Comparison of ENCODE assay signal across 8 cellular contexts in the genomic region with DNA sequence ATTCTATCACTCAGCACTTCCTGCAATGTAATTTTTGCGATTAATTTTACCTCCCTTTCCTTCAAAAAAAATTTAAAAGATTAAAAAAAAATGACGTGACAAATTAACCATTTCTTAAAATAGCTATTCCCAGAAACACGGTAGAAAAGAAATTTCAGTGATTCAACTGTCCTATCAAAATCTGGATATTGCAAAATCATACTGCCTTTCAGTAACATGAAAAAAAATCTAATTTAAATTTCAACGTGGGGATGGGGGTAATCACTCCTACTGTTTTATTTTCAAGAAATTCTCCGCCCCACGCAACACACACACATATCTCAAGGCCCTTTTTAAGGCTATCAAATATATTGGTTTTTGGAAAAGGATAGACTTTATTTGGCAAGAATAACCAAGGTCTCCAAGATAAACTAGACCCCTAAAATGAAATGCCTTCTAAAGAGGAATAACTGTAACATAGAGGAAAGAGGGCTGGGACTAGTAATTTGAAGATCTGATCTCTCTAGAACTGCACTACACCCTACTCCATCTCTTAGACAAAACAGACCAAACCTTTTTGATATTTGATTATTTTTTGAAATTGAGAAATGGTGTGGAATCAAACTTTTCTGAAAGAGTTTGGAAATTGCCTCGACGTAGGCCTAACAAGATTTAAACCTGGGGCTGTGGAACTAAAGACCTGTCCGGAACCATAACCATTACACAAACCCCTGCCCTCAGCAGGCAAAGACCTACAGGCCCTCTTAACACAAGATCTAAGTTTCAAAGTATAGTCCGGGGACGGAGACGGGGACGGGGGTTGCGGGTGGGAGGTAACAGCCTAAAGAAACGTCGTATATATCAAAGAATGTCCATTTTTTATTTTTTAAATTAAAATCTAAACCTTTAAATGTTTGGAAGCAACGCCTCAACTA. TPM values are rescaled to one million over a fixed set of nuclear protein-coding genes. Genes with fewer than 3 reads are reported as not detected.
DNase-seq lines count a peak whose midpoint lies in the region; TF ChIP-seq lines count a peak whose summit lies in the region.

No MANE protein-coding gene starts in this region.

- peak overlapping the region; percentile 75 for H3K27ac ChIP-seq in WERI-Rb-1

- H3K36me3 ChIP-seq in WERI-Rb-1 = peaks cover 5% of the 10 kb centered on the region

- H3K9me3 Mint-ChIP-seq in osteocyte (ENCODE audit: unreplicated experiment) = no peaks in the 10 kb centered on the region

- peak; percentile 12 to 26 for DNase-seq in stimulated activated CD4-positive, alpha-beta T cell treated with anti-CD3 and anti-CD28 coated beads, Interleukin-2, amount 100 ng/mL, for 24 hours
- no peak for DNase-seq in stimulated activated CD4-positive, alpha-beta T cell treated with anti-CD3 and anti-CD28 coated beads, Interleukin-4, amount 100 ng/mL, for 24 hours
- DNase-seq in WERI-Rb-1 = peak; percentile 40
- DNase-seq in fibroblast of peridontal ligament (ENCODE audit: extremely low read depth) = peak; percentile 27
- no peak for DNase-seq in osteocyte (ENCODE audit: extremely low spot score, unreplicated experiment)
- DNase-seq in NCI-H1417 treated with DMSO at 0.1 percent for 48 hours (lab: John Stamatoyannopoulos, UW) = no peak
- DNase-seq in EL = no peak
- DNase-seq in SKM-1 treated with dmso at 0.1 percent for 144 hours (lab: John Stamatoyannopoulos, UW; ENCODE audit: unreplicated experiment) = no peak

- peak overlapping the region; percentile 96 for H3K4me3 ChIP-seq in WERI-Rb-1 (ENCODE audit: low read depth, low read length)

- H3K27ac Mint-ChIP-seq in osteocyte (ENCODE audit: unreplicated experiment) = peak overlapping the region; percentile 88

- H3K27me3 ChIP-seq in WERI-Rb-1 (ENCODE audit: insufficient read depth, low read depth, severe bottlenecking) = no peaks in the 10 kb centered on the region

- H3K27me3 Mint-ChIP-seq in osteocyte (ENCODE audit: unreplicated experiment) = no peaks in the 10 kb centered on the region

- H3K36me3 Mint-ChIP-seq in osteocyte (ENCODE audit: unreplicated experiment) = peaks cover 4% of the 10 kb centered on the region

- H3K4me1 Mint-ChIP-seq in osteocyte (ENCODE audit: unreplicated experiment) = peaks cover 19% of the 10 kb centered on the region

- H3K4me3 Mint-ChIP-seq in osteocyte (ENCODE audit: unreplicated experiment) = peak overlapping the region; percentile 86

- no peak for TF ChIP-seq CTCF in WERI-Rb-1 (IDR thresholded peaks at IDR 0.05; ENCODE audit: low read depth, low read length)
- no peak for TF ChIP-seq CTCF in osteocyte (IDR thresholded peaks at IDR 0.05)

- peaks cover 8% of the 10 kb centered on the region for H3K9me3 ChIP-seq in WERI-Rb-1 (ENCODE audit: severe bottlenecking)

RNA-seq across cellular contexts. Expression of gene ARNT, which starts 0.9 kb away (rescaled TPM):
- 42.9 and 44.2 TPM in 2 replicates for total RNA-seq in osteocyte

RNA-seq across cellular contexts. Expression of gene CTXND2, which starts 11.5 kb away (rescaled TPM):
- not detected in 2 replicates for total RNA-seq in osteocyte

RNA-seq across cellular contexts. Expression of gene SETDB1, which starts 50.7 kb away (rescaled TPM):
- total RNA-seq in osteocyte = 53.5 and 59.8 TPM in 2 replicates

Comparison
In these comparisons a context has a peak if more than half of its experiments do, and no peak if none do; other contexts are left out.
1. DNase-seq: peak in stimulated activated CD4-positive, alpha-beta T cell treated with anti-CD3 and anti-CD28 coated beads, Interleukin-2, amount 100 ng/mL, for 24 hours (2 of 2), WERI-Rb-1 (single experiment) and fibroblast of peridontal ligament (single experiment); none in stimulated activated CD4-positive, alpha-beta T cell treated with anti-CD3 and anti-CD28 coated beads, Interleukin-4, amount 100 ng/mL, for 24 hours (single experiment), osteocyte (single experiment), NCI-H1417 treated with DMSO at 0.1 percent for 48 hours (single experiment), EL (single experiment) and SKM-1 treated with dmso at 0.1 percent for 144 hours (single experiment).